ENCODE assay signal across 18 cellular contexts in genomic region chr1:35980090-35980489, GRCh38. TPM values are rescaled to one million over a fixed set of nuclear protein-coding genes. Genes with fewer than 3 reads are reported as not detected.
DNase-seq lines count a peak whose midpoint lies in the region; ATAC-seq and TF ChIP-seq lines count a peak whose summit lies in the region.
"Had no signal": no experiment of that assay in that cellular context is flagged by ENCODE, and none has a peak within 500 bp of the region (broad histone marks: within the 10 kb centered on the region; RNA-seq: fewer than 3 reads in every experiment).

No MANE protein-coding gene starts in this region.

- H3K4me1 ChIP-seq in thyroid gland = peaks cover 0 to 7% of the 10 kb centered on the region in 2 donors
- H3K4me1 ChIP-seq: A549, Caco-2 had no signal

- peaks cover 6% of the 10 kb centered on the region for H3K4me1 Mint-ChIP-seq in activated T-cell treated with anti-CD3 and anti-CD28 coated beads, Interleukin-2, amount 50 U/mL, for 72 hours (ENCODE audit: low read depth)
- no peaks in the 10 kb centered on the region for H3K4me1 Mint-ChIP-seq in nephron progenitor cell
- H3K4me1 Mint-ChIP-seq: B cell had no signal

- H3K27ac Mint-ChIP-seq in activated T-cell treated with anti-CD3 and anti-CD28 coated beads, Interleukin-2, amount 50 U/mL, for 72 hours = peak overlapping the region; percentile 87
- peak overlapping the region; percentile 14 for H3K27ac Mint-ChIP-seq in nephron progenitor cell
- H3K27ac Mint-ChIP-seq: B cell; CD4-positive, alpha-beta T cell; CD8-positive, alpha-beta T cell had no signal

- H3K36me3 Mint-ChIP-seq in activated T-cell treated with anti-CD3 and anti-CD28 coated beads, Interleukin-2, amount 50 U/mL, for 72 hours (ENCODE audit: insufficient read depth in 2 of 2) = peaks cover 7 to 18% of the 10 kb centered on the region in 2 donors
- H3K36me3 Mint-ChIP-seq in nephron progenitor cell (ENCODE audit: low read depth) = peaks cover 44% of the 10 kb centered on the region

- no peak for TF ChIP-seq POLR2A in thyroid gland (IDR thresholded peaks at IDR 0.05)

- no peaks in the 10 kb centered on the region for H3K27me3 ChIP-seq in thyroid gland
- H3K27me3 ChIP-seq: BLaER1 treated with 17β-estradiol and CSF1 and Interleukin-3, amounts not matched to agents 10 nM and 100 nM had no signal

- no peaks in the 10 kb centered on the region for H3K27me3 Mint-ChIP-seq in activated T-cell treated with anti-CD3 and anti-CD28 coated beads, Interleukin-2, amount 50 U/mL, for 72 hours (ENCODE audit: low read depth)
- H3K27me3 Mint-ChIP-seq in nephron progenitor cell (ENCODE audit: low read depth, poor library complexity) = peaks cover 3% of the 10 kb centered on the region
- H3K27me3 Mint-ChIP-seq: B cell; CD4-positive, alpha-beta T cell had no signal

- H3K9me3 ChIP-seq in thyroid gland = no peaks in the 10 kb centered on the region
- H3K9me3 ChIP-seq: A549; BLaER1 treated with 17β-estradiol and CSF1 and Interleukin-3, amounts not matched to agents 10 nM and 100 nM; Caco-2 had no signal

- TF ChIP-seq CTCF in nephron progenitor cell (IDR thresholded peaks at IDR 0.05) = no peak
- TF ChIP-seq CTCF in thyroid gland (IDR thresholded peaks at IDR 0.05) = no peak

- intact Hi-C loops in thyroid gland (cut with DNase I) = no loop called here

- peaks cover 5 to 9% of the 10 kb centered on the region in 2 donors for H3K36me3 ChIP-seq in thyroid gland

- peak overlapping the region in 2 of 3 donors; percentile 24 to 53 for H3K27ac ChIP-seq in thyroid gland
- H3K27ac ChIP-seq: 22Rv1; A549; BLaER1 treated with 17β-estradiol and CSF1 and Interleukin-3, amounts not matched to agents 10 nM and 100 nM; C4-2B had no signal

- no peak for ATAC-seq in activated T-cell treated with anti-CD3 and anti-CD28 coated beads, Interleukin-2, amount 50 U/mL, for 72 hours (replicated peaks in 1 of 2)
- ATAC-seq: A549; CD8-positive, alpha-beta T cell had no signal

- no peak overlapping the region for H3K4me3 Mint-ChIP-seq in activated T-cell treated with anti-CD3 and anti-CD28 coated beads, Interleukin-2, amount 50 U/mL, for 72 hours
- no peak overlapping the region for H3K4me3 Mint-ChIP-seq in nephron progenitor cell
- H3K4me3 Mint-ChIP-seq: B cell; CD4-positive, alpha-beta T cell; CD8-positive, alpha-beta T cell had no signal

- no peak for DNase-seq in activated T-cell treated with anti-CD3 and anti-CD28 coated beads, Interleukin-2, amount 50 U/mL, for 72 hours
- no peak for DNase-seq in activated T-cell treated with anti-CD3 and anti-CD28 coated beads, Interleukin-2, amount 50 U/mL, for 48 hours
- no peak for DNase-seq in nephron progenitor cell
- DNase-seq in thyroid gland = no peak
- DNase-seq in effector CD8-positive, alpha-beta T cell (lab: John Stamatoyannopoulos, UW) = no peak
- no peak for DNase-seq in NOMO-1 treated with dmso at 0.1 percent for 144 hours (lab: John Stamatoyannopoulos, UW; ENCODE audit: unreplicated experiment)
- DNase-seq: AML-193; Caco-2; Calu3; CD4-positive, alpha-beta T cell; CD8-positive, alpha-beta T cell; DMS79 treated with DMSO at 0.1 percent for 48 hours; GF-D8 had no signal

- no peaks in the 10 kb centered on the region for H3K9me3 Mint-ChIP-seq in activated T-cell treated with anti-CD3 and anti-CD28 coated beads, Interleukin-2, amount 50 U/mL, for 72 hours
- H3K9me3 Mint-ChIP-seq in nephron progenitor cell = no peaks in the 10 kb centered on the region
- H3K9me3 Mint-ChIP-seq: CD4-positive, alpha-beta T cell; CD8-positive, alpha-beta T cell had no signal

- no peak overlapping the region for H3K4me3 ChIP-seq in thyroid gland (replicated peaks in 1 of 3)
- H3K4me3 ChIP-seq: A549; BLaER1 treated with 17β-estradiol and CSF1 and Interleukin-3, amounts not matched to agents 10 nM and 100 nM had no signal

RNA-seq across cellular contexts. Expression of gene AGO3, which starts 49.2 kb away (rescaled TPM):
- total RNA-seq in activated T-cell treated with anti-CD3 and anti-CD28 coated beads, Interleukin-2, amount 50 U/mL, for 72 hours = 10 to 100 TPM; 30.1 to 35.9 TPM
- total RNA-seq in thyroid gland = 10 to 100 TPM; 21.2 to 48.5 (median 31.6) TPM
